30 cellular contexts compared by ENCODE assay signal in genomic region chr4:86660407-86660806, GRCh38.
"Had no signal": no experiment of that assay in that cellular context is flagged by ENCODE, and none has a peak within 500 bp of the region (broad histone marks: within the 10 kb centered on the region; RNA-seq: fewer than 3 reads in every experiment).

No MANE protein-coding gene starts in this region.

- H3K4me1 ChIP-seq: gastrocnemius medialis, parathyroid adenoma, right lobe of liver, testis, tibial artery had no signal

- H2AFZ ChIP-seq: hepatocyte, parathyroid adenoma had no signal

- H3K36me3 ChIP-seq: gastrocnemius medialis, right lobe of liver had no signal

- ATAC-seq: effector memory CD8-positive, alpha-beta T cell; gastrocnemius medialis; left ventricle myocardium superior; mucosa of descending colon; natural killer cell treated with Interleukin-12 subunit alpha and Interleukin-12 subunit beta and Interleukin-15 and Interleukin-18, amount 100 ng/mL, for 72 hours; right lobe of liver; stimulated activated effector memory CD8-positive, alpha-beta T cell treated with anti-CD3 and anti-CD28 coated beads, Interleukin-12 subunit alpha, Interleukin-12 subunit beta, amount 100 ng/mL, for 72 hours; stimulated activated naive CD8-positive, alpha-beta T cell treated with anti-CD3 and anti-CD28 coated beads, Interleukin-15, Interleukin-2, amounts not matched to agents 100 U/mL and 50 U/mL, for 24 hours had no signal

- H3K4me2 ChIP-seq: hepatocyte, smooth muscle cell had no signal

- H3K27ac ChIP-seq: gastrocnemius medialis, hepatocyte, parathyroid adenoma, right lobe of liver, testis, tibial artery had no signal

- H3K9ac ChIP-seq: parathyroid adenoma had no signal

- H3K4me3 Mint-ChIP-seq: effector memory CD8-positive, alpha-beta T cell; immature natural killer cell; mesothelial cell of epicardium; naive B cell; natural killer cell treated with Interleukin-12 subunit alpha and Interleukin-12 subunit beta and Interleukin-15 and Interleukin-18, amount 100 ng/mL, for 72 hours; neural crest cell; stimulated activated effector memory CD8-positive, alpha-beta T cell treated with anti-CD3 and anti-CD28 coated beads, Interleukin-12 subunit alpha, Interleukin-12 subunit beta, amount 100 ng/mL, for 72 hours; type B pancreatic cell had no signal

- H3K36me3 Mint-ChIP-seq: immature natural killer cell; naive B cell; natural killer cell treated with Interleukin-12 subunit alpha and Interleukin-12 subunit beta and Interleukin-15 and Interleukin-18, amount 100 ng/mL, for 72 hours; stimulated activated effector memory CD8-positive, alpha-beta T cell treated with anti-CD3 and anti-CD28 coated beads, Interleukin-12 subunit alpha, Interleukin-12 subunit beta, amount 100 ng/mL, for 72 hours had no signal

- H3K4me1 Mint-ChIP-seq: immature natural killer cell, naive B cell had no signal

- H3K9me3 ChIP-seq: gastrocnemius medialis, mucosa of descending colon, right lobe of liver, testis, tibial artery had no signal

- H3K79me2 ChIP-seq: parathyroid adenoma had no signal

- H3K27ac Mint-ChIP-seq: effector memory CD8-positive, alpha-beta T cell; immature natural killer cell; mesothelial cell of epicardium; naive B cell; natural killer cell treated with Interleukin-12 subunit alpha and Interleukin-12 subunit beta and Interleukin-15 and Interleukin-18, amount 100 ng/mL, for 72 hours; progenitor cell of endocrine pancreas; stimulated activated effector memory CD8-positive, alpha-beta T cell treated with anti-CD3 and anti-CD28 coated beads, Interleukin-12 subunit alpha, Interleukin-12 subunit beta, amount 100 ng/mL, for 72 hours; type B pancreatic cell had no signal

- H3K27me3 Mint-ChIP-seq: effector memory CD8-positive, alpha-beta T cell; natural killer cell treated with Interleukin-12 subunit alpha and Interleukin-12 subunit beta and Interleukin-15 and Interleukin-18, amount 100 ng/mL, for 72 hours; progenitor cell of endocrine pancreas; type B pancreatic cell had no signal

- H3K27me3 ChIP-seq: gastrocnemius medialis, hepatocyte, right lobe of liver, testis, tibial artery had no signal

- H3K4me3 ChIP-seq: gastrocnemius medialis, hepatocyte, lung, mucosa of descending colon, right lobe of liver, smooth muscle cell, testis, tibial artery had no signal

- DNase-seq: caudate nucleus; cerebellar nuclear complex; cortex of kidney; effector memory CD8-positive, alpha-beta T cell; gastrocnemius medialis; head of caudate nucleus; immature natural killer cell; islet precursor cell; left ventricle myocardium superior; mesenchymal stem cell; mucosa of descending colon; naive B cell; right lobe of liver; stimulated activated CD4-positive, alpha-beta T cell treated with anti-CD3 and anti-CD28 coated beads, Interleukin-12 subunit alpha, Interleukin-12 subunit beta, amount 100 ng/mL, for 4 hours; stimulated activated CD4-positive, alpha-beta T cell treated with anti-CD3 and anti-CD28 coated beads, Interleukin-1b, Interleukin-23, amount 100 ng/mL, for 48 hours; stimulated activated CD4-positive, alpha-beta T cell treated with anti-CD3 and anti-CD28 coated beads, Interleukin-4, amount 100 ng/mL, for 24 hours; stimulated activated naive CD8-positive, alpha-beta T cell treated with anti-CD3 and anti-CD28 coated beads, Interleukin-15, Interleukin-2, amounts not matched to agents 100 U/mL and 50 U/mL, for 24 hours; substantia nigra; testis; tibial artery had no signal
